In genomic region chr18:28114472-28114871, GRCh38 we compare ENCODE assay signal across 17 cellular contexts.
A peak's percentile ranks its signal among the peaks of the same experiment; 100 is the strongest.
DNase-seq lines count a peak whose midpoint lies in the region; ATAC-seq, FAIRE-seq and TF ChIP-seq lines count a peak whose summit lies in the region.
"Had no signal": no experiment of that assay in that cellular context is flagged by ENCODE, and none has a peak within 500 bp of the region (broad histone marks: within the 10 kb centered on the region; RNA-seq: fewer than 3 reads in every experiment).

No MANE protein-coding gene starts in this region.

- H3K27ac Mint-ChIP-seq in endodermal cell (no peak overlapping the region), T-helper 17 cell (no peak overlapping the region)
- H3K27ac Mint-ChIP-seq: activated naive CD8-positive, alpha-beta T cell treated with anti-CD3 and anti-CD28 coated beads, Interleukin-2, amount 50 U/mL, for 24 hours; naive thymus-derived CD8-positive, alpha-beta T cell had no signal

- DNase-seq in EL = peak; percentile 83
- DNase-seq in RCC 7860 (ENCODE audit: low spot score) = peak; percentile 89
- no peak for DNase-seq in endodermal cell
- no peak for DNase-seq in T-helper 17 cell
- DNase-seq in activated T-cell treated with anti-CD3 and anti-CD28 coated beads for 4 hours = no peak
- no peak for DNase-seq in UCSD-AML1 (lab: John Stamatoyannopoulos, UW; ENCODE audit: unreplicated experiment)
- DNase-seq: activated CD4-positive, alpha-beta T cell treated with anti-CD3 and anti-CD28 coated beads for 1 hour; activated naive CD8-positive, alpha-beta T cell treated with anti-CD3 and anti-CD28 coated beads, Interleukin-2, amount 50 U/mL, for 24 hours; DMS79; left cardiac atrium; naive thymus-derived CD8-positive, alpha-beta T cell; retina; stimulated activated CD4-positive, alpha-beta T cell treated with anti-CD3 and anti-CD28 coated beads, Interleukin-2, amount 100 ng/mL, for 48 hours had no signal

- WGBS in endodermal cell (ENCODE audit: insufficient coverage in 1 of 2, insufficient read length in 1 of 2), 2 experiments = 83% methylated on average over 2 of the region's 3 CpGs; no CpG with 5 or more reads in 1 of the 2 experiments

- no peaks in the 10 kb centered on the region for H3K9me3 Mint-ChIP-seq in endodermal cell

- no peak overlapping the region for H3K4me2 ChIP-seq in neural cell (ENCODE audit: low read length)
- H3K4me2 ChIP-seq: BLaER1 had no signal

- H3K36me3 Mint-ChIP-seq in endodermal cell (ENCODE audit: low read depth) = peaks cover 20% of the 10 kb centered on the region
- H3K36me3 Mint-ChIP-seq in T-helper 17 cell (ENCODE audit: low read depth) = no peaks in the 10 kb centered on the region
- H3K36me3 Mint-ChIP-seq: naive thymus-derived CD8-positive, alpha-beta T cell had no signal

- no peak for FAIRE-seq in RCC 7860 (lab: Jason Lieb, UNC)
- FAIRE-seq: GM12878 had no signal

- TF ChIP-seq EP300 in neural cell (conservative IDR thresholded peaks at IDR 0.05; ENCODE audit: poor library complexity, severe bottlenecking) = no peak

- H3K4me1 Mint-ChIP-seq in endodermal cell (peaks cover 89% of the 10 kb centered on the region), T-helper 17 cell (no peaks in the 10 kb centered on the region)
- H3K4me1 Mint-ChIP-seq: activated naive CD8-positive, alpha-beta T cell treated with anti-CD3 and anti-CD28 coated beads, Interleukin-2, amount 50 U/mL, for 24 hours; naive thymus-derived CD8-positive, alpha-beta T cell had no signal

- no peaks in the 10 kb centered on the region for H3K9me2 ChIP-seq in neural cell (ENCODE audit: insufficient read depth, low read length)

- H3K27ac ChIP-seq in endodermal cell (ENCODE audit: low read depth, low read length) (peak overlapping the region; percentile 79), neural cell (ENCODE audit: low read length) (peak overlapping the region; percentile 56)
- H3K27ac ChIP-seq: BLaER1 had no signal

- H3K27me3 ChIP-seq in endodermal cell (ENCODE audit: control insufficient read depth, insufficient read depth, low read length, poor library complexity, severe bottlenecking) (no peaks in the 10 kb centered on the region), neural cell (ENCODE audit: insufficient read depth, low read depth, low read length) (no peaks in the 10 kb centered on the region)
- H3K27me3 ChIP-seq: BLaER1 had no signal

- peaks cover 66% of the 10 kb centered on the region for H3K4me1 ChIP-seq in endodermal cell (ENCODE audit: control insufficient read depth, insufficient read depth, low read length)
- H3K4me1 ChIP-seq: BLaER1 had no signal

- no peak for TF ChIP-seq RAD21 in neural cell (conservative IDR thresholded peaks at IDR 0.05)

- no peak overlapping the region for H3K4me3 ChIP-seq in endodermal cell (ENCODE audit: low read length)
- no peak overlapping the region for H3K4me3 ChIP-seq in neural cell (ENCODE audit: low read length)
- H3K4me3 ChIP-seq: BLaER1, GM12878 had no signal

- H3K4me3 Mint-ChIP-seq in endodermal cell (no peak overlapping the region), T-helper 17 cell (no peak overlapping the region)
- H3K4me3 Mint-ChIP-seq: activated naive CD8-positive, alpha-beta T cell treated with anti-CD3 and anti-CD28 coated beads, Interleukin-2, amount 50 U/mL, for 24 hours; naive thymus-derived CD8-positive, alpha-beta T cell had no signal

- TF ChIP-seq CTCF in endodermal cell (conservative IDR thresholded peaks at IDR 0.05) (no peak), neural cell (IDR thresholded peaks at IDR 0.05; ENCODE audit: poor library complexity, severe bottlenecking) (no peak)

- H3K27me3 Mint-ChIP-seq in endodermal cell (ENCODE audit: insufficient read depth) = no peaks in the 10 kb centered on the region
- H3K27me3 Mint-ChIP-seq in T-helper 17 cell = no peaks in the 10 kb centered on the region
- H3K27me3 Mint-ChIP-seq: activated naive CD8-positive, alpha-beta T cell treated with anti-CD3 and anti-CD28 coated beads, Interleukin-2, amount 50 U/mL, for 24 hours; naive thymus-derived CD8-positive, alpha-beta T cell had no signal

- no peaks in the 10 kb centered on the region for H3K9me3 ChIP-seq in endodermal cell (ENCODE audit: control insufficient read depth, low read length)
- H3K9me3 ChIP-seq in neural cell (ENCODE audit: low read length) = no peaks in the 10 kb centered on the region
- H3K9me3 ChIP-seq in T-helper 17 cell (ENCODE audit: control insufficient read depth, low read length, poor library complexity, severe bottlenecking) = no peaks in the 10 kb centered on the region
- H3K9me3 ChIP-seq: BLaER1 had no signal

- peaks cover 76% of the 10 kb centered on the region for H3K36me3 ChIP-seq in endodermal cell (ENCODE audit: control insufficient read depth, insufficient read depth, low read length)
- H3K36me3 ChIP-seq in neural cell (ENCODE audit: insufficient read depth, low read length) = no peaks in the 10 kb centered on the region
- H3K36me3 ChIP-seq: BLaER1 had no signal

- H4K20me1 ChIP-seq in neural cell (ENCODE audit: insufficient read depth) = peaks cover 10% of the 10 kb centered on the region
- H4K20me1 ChIP-seq: BLaER1 had no signal

- H2AFZ ChIP-seq in neural cell (ENCODE audit: low read depth, low read length) = no peak overlapping the region

- ATAC-seq in GM19455 (IDR thresholded peaks at IDR 0.05; ENCODE audit: unreplicated experiment) (no peak), T-helper 17 cell (no peak)
- ATAC-seq: activated naive CD8-positive, alpha-beta T cell treated with anti-CD3 and anti-CD28 coated beads, Interleukin-2, amount 50 U/mL, for 24 hours; GM12878; naive thymus-derived CD8-positive, alpha-beta T cell had no signal

- H3F3A ChIP-seq in neural cell (ENCODE audit: insufficient read depth, low read length, poor library complexity, severe bottlenecking) = no peaks in the 10 kb centered on the region

- H3K9ac ChIP-seq in endodermal cell (ENCODE audit: extremely low read depth, low read length, poor library complexity, severe bottlenecking) (no peak overlapping the region), neural cell (ENCODE audit: low read length) (no peak overlapping the region)
- H3K9ac ChIP-seq: BLaER1 had no signal

- H3K79me2 ChIP-seq in neural cell (replicated peaks; ENCODE audit: insufficient read depth, low read length) = peaks cover 100% of the 10 kb centered on the region

TF ChIP-seq in neural cell, 6 proteins besides CTCF, POLR2A, EP300 and RAD21:
- TF ChIP-seq MXI1 (conservative IDR thresholded peaks at IDR 0.05; ENCODE audit: poor library complexity, severe bottlenecking) = no peak
- no peak for TF ChIP-seq POLR2AphosphoS5 (IDR thresholded peaks at IDR 0.05)
- TF ChIP-seq, protein P1, sequence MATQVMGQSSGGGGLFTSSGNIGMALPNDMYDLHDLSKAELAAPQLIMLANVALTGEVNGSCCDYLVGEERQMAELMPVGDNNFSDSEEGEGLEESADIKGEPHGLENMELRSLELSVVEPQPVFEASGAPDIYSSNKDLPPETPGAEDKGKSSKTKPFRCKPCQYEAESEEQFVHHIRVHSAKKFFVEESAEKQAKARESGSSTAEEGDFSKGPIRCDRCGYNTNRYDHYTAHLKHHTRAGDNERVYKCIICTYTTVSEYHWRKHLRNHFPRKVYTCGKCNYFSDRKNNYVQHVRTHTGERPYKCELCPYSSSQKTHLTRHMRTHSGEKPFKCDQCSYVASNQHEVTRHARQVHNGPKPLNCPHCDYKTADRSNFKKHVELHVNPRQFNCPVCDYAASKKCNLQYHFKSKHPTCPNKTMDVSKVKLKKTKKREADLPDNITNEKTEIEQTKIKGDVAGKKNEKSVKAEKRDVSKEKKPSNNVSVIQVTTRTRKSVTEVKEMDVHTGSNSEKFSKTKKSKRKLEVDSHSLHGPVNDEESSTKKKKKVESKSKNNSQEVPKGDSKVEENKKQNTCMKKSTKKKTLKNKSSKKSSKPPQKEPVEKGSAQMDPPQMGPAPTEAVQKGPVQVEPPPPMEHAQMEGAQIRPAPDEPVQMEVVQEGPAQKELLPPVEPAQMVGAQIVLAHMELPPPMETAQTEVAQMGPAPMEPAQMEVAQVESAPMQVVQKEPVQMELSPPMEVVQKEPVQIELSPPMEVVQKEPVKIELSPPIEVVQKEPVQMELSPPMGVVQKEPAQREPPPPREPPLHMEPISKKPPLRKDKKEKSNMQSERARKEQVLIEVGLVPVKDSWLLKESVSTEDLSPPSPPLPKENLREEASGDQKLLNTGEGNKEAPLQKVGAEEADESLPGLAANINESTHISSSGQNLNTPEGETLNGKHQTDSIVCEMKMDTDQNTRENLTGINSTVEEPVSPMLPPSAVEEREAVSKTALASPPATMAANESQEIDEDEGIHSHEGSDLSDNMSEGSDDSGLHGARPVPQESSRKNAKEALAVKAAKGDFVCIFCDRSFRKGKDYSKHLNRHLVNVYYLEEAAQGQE (IDR thresholded peaks at IDR 0.05; ENCODE audit: borderline replicate concordance) = no peak
- no peak for TF ChIP-seq SMC3 (conservative IDR thresholded peaks at IDR 0.05; ENCODE audit: poor library complexity)
- TF ChIP-seq TAF1 (IDR thresholded peaks at IDR 0.05; ENCODE audit: low read depth) = no peak
- no peak for TF ChIP-seq EZH2 (IDR thresholded peaks at IDR 0.05; ENCODE audit: borderline replicate concordance, insufficient read depth, low read length, poor library complexity, severe bottlenecking)

Comparison
In these comparisons a context has a peak if more than half of its experiments do, and no peak if none do; other contexts are left out.
1. DNase-seq: peak in EL (single experiment) and RCC 7860 (single experiment); none in endodermal cell (single experiment), T-helper 17 cell (0 of 3), activated T-cell treated with anti-CD3 and anti-CD28 coated beads for 4 hours (single experiment) and UCSD-AML1 (single experiment).